ENCODE assay signal across 9 cellular contexts in the genomic region with DNA sequence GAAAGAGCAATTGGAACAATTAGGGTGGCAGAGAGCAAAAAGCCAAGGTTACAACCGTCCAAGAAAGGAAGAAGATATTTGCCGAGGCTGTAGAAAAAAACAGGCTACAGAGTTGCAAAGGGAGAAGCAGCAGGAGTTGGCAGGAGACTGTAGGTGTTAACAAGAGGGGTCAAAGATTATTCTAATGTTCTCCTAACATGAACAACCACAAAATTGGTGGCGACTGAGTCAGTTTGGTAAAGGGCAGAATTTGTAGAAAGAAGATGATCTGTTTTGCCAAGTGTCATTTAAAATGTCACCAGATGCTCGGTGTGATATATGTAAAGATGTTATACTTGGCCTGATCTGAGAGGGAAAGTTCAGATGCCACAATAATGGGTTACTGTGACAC. TPM values are rescaled to one million over a fixed set of nuclear protein-coding genes. Genes with fewer than 3 reads are reported as not detected.
DNase-seq lines count a peak whose midpoint lies in the region; ATAC-seq, FAIRE-seq and TF ChIP-seq lines count a peak whose summit lies in the region.
"Had no signal": no experiment of that assay in that cellular context is flagged by ENCODE, and none has a peak within 500 bp of the region (broad histone marks: within the 10 kb centered on the region; RNA-seq: fewer than 3 reads in every experiment).

No MANE protein-coding gene starts in this region.

- H3K36me3 Mint-ChIP-seq in MCF 10A (ENCODE audit: insufficient read depth, unreplicated experiment) = peaks cover 11% of the 10 kb centered on the region

- TF ChIP-seq CTCF in A549 (IDR thresholded peaks at IDR 0.05) (no peak), MCF 10A (IDR thresholded peaks at IDR 0.05; ENCODE audit: unreplicated experiment) (no peak)

- H3K36me3 ChIP-seq in muscle layer of colon (ENCODE audit: insufficient read depth, low read length) = peaks cover 3% of the 10 kb centered on the region

- H3K27ac ChIP-seq in A549 = peak overlapping the region; percentile 52 to 95
- peak overlapping the region; percentile 29 for H3K27ac ChIP-seq in muscle layer of colon (ENCODE audit: low read depth, low read length)

- H3K4me3 Mint-ChIP-seq in MCF 10A (ENCODE audit: unreplicated experiment) = peak overlapping the region; percentile 94

- TF ChIP-seq EP300 in A549 (IDR thresholded peaks at IDR 0.05) = no peak

- H3K9me3 ChIP-seq in A549 (no peaks in the 10 kb centered on the region), muscle layer of colon (ENCODE audit: low read length) (no peaks in the 10 kb centered on the region)

- BruUV-seq in MCF 10A (replicated peaks; lab: Mats Ljungman, UMichigan) = TSS peak; percentile 79

- H3K9me3 Mint-ChIP-seq in MCF 10A (ENCODE audit: unreplicated experiment) = no peaks in the 10 kb centered on the region

- H3K27me3 ChIP-seq in muscle layer of colon (ENCODE audit: control insufficient read depth in 1 of 2, insufficient read depth in 2 of 2, low read length in 2 of 2) = no peaks in the 10 kb centered on the region

- POLR2A ChIA-PET in A549 (lab: Yijun Ruan, JAX) (interaction anchor here (1.2 kb wide), 1 partner anchor 30 kb away, joined by 3 read pairs; no protein-coding TSS in a partner anchor), MCF 10A (lab: Yijun Ruan, JAX) (interaction anchor here (0.7 to 3.7 kb wide), 7 partner anchors 27 to 523 kb away, joined by 3 to 56 read pairs (median 16); a partner anchor contains a TSS)

- H3K27ac Mint-ChIP-seq in MCF 10A (ENCODE audit: low read depth, unreplicated experiment) = peak overlapping the region; percentile 99

- peak overlapping the region; percentile 88 for H3K4me3 ChIP-seq in A549
- peak overlapping the region; percentile 56 to 98 for H3K4me3 ChIP-seq in muscle layer of colon (ENCODE audit: low read depth in 1 of 2, low read length in 2 of 2)

- intact Hi-C loops in MCF 10A (cut with micrococcal nuclease) = loop anchor here (5.0 kb wide), 2 partner anchors 49 to 446 kb away; a partner anchor contains a TSS

- CTCF ChIA-PET in A549 (lab: Yijun Ruan, JAX) = interaction anchor here (0.6 to 24.0 kb wide), 6 partner anchors 22 to 408 kb away, joined by 3 to 586 read pairs (median 4); a partner anchor contains a TSS
- CTCF ChIA-PET in MCF 10A (lab: Yijun Ruan, JAX) = interaction anchor here (0.6 to 3.7 kb wide), 5 partner anchors 17 to 62 kb away, joined by 3 to 85 read pairs (median 8); a partner anchor contains a TSS

- H3K9ac ChIP-seq in muscle layer of colon (ENCODE audit: low read length) = peak overlapping the region; percentile 9

- WGBS in A549 (ENCODE audit: missing lambda C conversion rate) = 20% methylated on average over 4 of the region's 4 CpGs

- H3K4me1 ChIP-seq in A549 (peaks cover 48% of the 10 kb centered on the region), muscle layer of colon (ENCODE audit: insufficient read depth, low read length) (peaks cover 31% of the 10 kb centered on the region)

- H3K4me1 Mint-ChIP-seq in MCF 10A (ENCODE audit: insufficient read depth, unreplicated experiment) = peaks cover 40% of the 10 kb centered on the region

- FAIRE-seq in A549 (lab: Jason Lieb, UNC) = no peak

- H3K27me3 Mint-ChIP-seq in MCF 10A (ENCODE audit: insufficient read depth, unreplicated experiment) = no peaks in the 10 kb centered on the region

- in situ Hi-C loops in KBM-7 (cut with MboI; ENCODE audit: low pct_unique_long_range_greater_than_20kb, low sequenced_read_pairs) = no loop called here

- TF ChIP-seq RAD21 in A549 (conservative IDR thresholded peaks at IDR 0.05 in 1 of 2, IDR thresholded peaks at IDR 0.05 in 1 of 2) = no peak

- no peak for DNase-seq in A549 (ENCODE audit: low read depth in 1 of 2, low spot score in 1 of 2)
- no peak for DNase-seq in MCF 10A (ENCODE audit: unreplicated experiment)
- no peak for DNase-seq in KBM-7

- ATAC-seq in A549 = no peak; a peak in 1 of 6 replicates
- peak; percentile 1 for ATAC-seq in HG03354 (IDR thresholded peaks at IDR 0.05; ENCODE audit: poor library complexity, severe bottlenecking, unreplicated experiment)
- no peak for ATAC-seq in GM21825 (IDR thresholded peaks at IDR 0.05; ENCODE audit: unreplicated experiment)
- ATAC-seq in GM18870 (IDR thresholded peaks at IDR 0.05; ENCODE audit: unreplicated experiment) = no peak
- no peak for ATAC-seq in GM18858 (IDR thresholded peaks at IDR 0.05; ENCODE audit: unreplicated experiment)

- peak overlapping the region; percentile 90 for H3K4me2 ChIP-seq in A549

- no peak for TF ChIP-seq POLR2A in A549 (IDR thresholded peaks at IDR 0.05; ENCODE audit: low read length)

TF ChIP-seq in A549, 52 proteins besides CTCF, POLR2A, EP300 and RAD21:
- TF ChIP-seq MAZ (IDR thresholded peaks at IDR 0.05; ENCODE audit: borderline replicate concordance, low read depth, low read length) (no peak), FOSB (CRISPR knock-in tag; IDR thresholded peaks at IDR 0.05) (no peak), PHF8 (IDR thresholded peaks at IDR 0.05; ENCODE audit: borderline replicate concordance, low read depth) (no peak), RFX5 (IDR thresholded peaks at IDR 0.05) (no peak), BHLHE40 (IDR thresholded peaks at IDR 0.05; ENCODE audit: low read depth, low read length) (no peak), EHF (CRISPR knock-in tag; IDR thresholded peaks at IDR 0.05) (no peak), EHMT2 (IDR thresholded peaks at IDR 0.05; ENCODE audit: low read depth) (no peak)
- TF ChIP-seq, protein P1, sequence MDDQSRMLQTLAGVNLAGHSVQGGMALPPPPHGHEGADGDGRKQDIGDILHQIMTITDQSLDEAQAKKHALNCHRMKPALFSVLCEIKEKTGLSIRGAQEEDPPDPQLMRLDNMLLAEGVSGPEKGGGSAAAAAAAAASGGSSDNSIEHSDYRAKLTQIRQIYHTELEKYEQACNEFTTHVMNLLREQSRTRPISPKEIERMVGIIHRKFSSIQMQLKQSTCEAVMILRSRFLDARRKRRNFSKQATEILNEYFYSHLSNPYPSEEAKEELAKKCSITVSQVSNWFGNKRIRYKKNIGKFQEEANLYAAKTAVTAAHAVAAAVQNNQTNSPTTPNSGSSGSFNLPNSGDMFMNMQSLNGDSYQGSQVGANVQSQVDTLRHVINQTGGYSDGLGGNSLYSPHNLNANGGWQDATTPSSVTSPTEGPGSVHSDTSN (IDR thresholded peaks at IDR 0.05) = no peak
- TF ChIP-seq, protein P2, sequence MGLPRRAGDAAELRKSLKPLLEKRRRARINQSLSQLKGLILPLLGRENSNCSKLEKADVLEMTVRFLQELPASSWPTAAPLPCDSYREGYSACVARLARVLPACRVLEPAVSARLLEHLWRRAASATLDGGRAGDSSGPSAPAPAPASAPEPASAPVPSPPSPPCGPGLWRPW (IDR thresholded peaks at IDR 0.05) = no peak

RNA-seq across cellular contexts. Expression of a gene that starts 0.4 kb away (rescaled TPM):
- polyA plus RNA-seq in A549 (2011; rRNA removed) (27.0 and 27.5 TPM in 2 replicates), A549 (2017; fragmentation: RNase III; extraction: RNeasy Plus Mini Kit Qiagen cat#74134 plus additional on column Dnase treatment) (11.1 to 11.9 TPM (median 11.1 TPM) in 3 replicates)
- 10.9 and 12.7 TPM in 2 replicates for polyA plus RNA-seq in A549 (2012; cell fraction: cytosol; rRNA removed)
- polyA plus RNA-seq in A549 (2012; cell fraction: nucleus; rRNA removed) = 7.7 and 9.5 TPM in 2 replicates
- polyA minus RNA-seq in A549 (2011; rRNA and poly(A)+ RNA removed) = 21.1 and 21.7 TPM in 2 replicates
- 17.6 and 24.1 TPM in 2 replicates for total RNA-seq in MCF 10A (2022)

RNA-seq across cellular contexts. Expression of a gene that starts 1.1 kb away (rescaled TPM):
- polyA plus RNA-seq in A549 (2011; rRNA removed) (5.2 and 7.9 TPM in 2 replicates), A549 (2017; fragmentation: RNase III; extraction: RNeasy Plus Mini Kit Qiagen cat#74134 plus additional on column Dnase treatment) (4.0 to 4.8 TPM (median 4.8 TPM) in 3 replicates)
- polyA plus RNA-seq in A549 (2012; cell fraction: cytosol; rRNA removed) = 3.0 and 3.8 TPM in 2 replicates
- polyA plus RNA-seq in A549 (2012; cell fraction: nucleus; rRNA removed) = 7.3 and 8.9 TPM in 2 replicates
- polyA minus RNA-seq in A549 (2011; rRNA and poly(A)+ RNA removed) = 10.1 and 10.7 TPM in 2 replicates
- total RNA-seq in MCF 10A (2022) = 8.9 and 10.4 TPM in 2 replicates

RNA-seq across cellular contexts. Expression of a gene that starts 25.8 kb away (rescaled TPM):
- polyA plus RNA-seq in A549 (2011; rRNA removed) (2.2 and 3.3 TPM in 2 replicates), A549 (2017; fragmentation: RNase III; extraction: RNeasy Plus Mini Kit Qiagen cat#74134 plus additional on column Dnase treatment) (1.5 to 2.1 TPM (median 1.7 TPM) in 3 replicates)
- polyA plus RNA-seq in A549 (2012; cell fraction: cytosol; rRNA removed) = 1.1 and 1.6 TPM in 2 replicates
- 2.3 and 2.7 TPM in 2 replicates for polyA plus RNA-seq in A549 (2012; cell fraction: nucleus; rRNA removed)
- polyA minus RNA-seq in A549 (2011; rRNA and poly(A)+ RNA removed) = 6.1 and 7.8 TPM in 2 replicates
- total RNA-seq in MCF 10A (2022) = 0.37 and 0.61 TPM in 2 replicates
- total RNA-seq: T-helper 1 cell treated with Interleukin-12 subunit alpha and Interleukin-12 subunit beta and Interleukin-4 antibody, amounts not matched to agents 30 ng/mL and 1 ng/mL, for 36 hours had no signal

RNA-seq across cellular contexts. Expression of a gene that starts 28.5 kb away (rescaled TPM):
- polyA plus RNA-seq in A549 (2011; rRNA removed) (0.30 and 0.38 TPM in 2 replicates), A549 (2017; fragmentation: RNase III; extraction: RNeasy Plus Mini Kit Qiagen cat#74134 plus additional on column Dnase treatment) (0.22 to 0.51 TPM (median 0.28 TPM) in 3 replicates)
- polyA plus RNA-seq in A549 (2012; cell fraction: cytosol; rRNA removed) = 0.12 and 0.17 TPM in 2 replicates
- polyA plus RNA-seq in A549 (2012; cell fraction: nucleus; rRNA removed) = 0.47 and 0.78 TPM in 2 replicates
- 0.21 and 0.24 TPM in 2 replicates for polyA minus RNA-seq in A549 (2011; rRNA and poly(A)+ RNA removed)
- 1.2 and 2.3 TPM in 2 replicates for total RNA-seq in MCF 10A (2022)

RNA-seq across cellular contexts. Expression of a gene that starts 33.2 kb away (rescaled TPM):
- polyA plus RNA-seq in A549 (2011; rRNA removed) (356 and 395 TPM in 2 replicates), A549 (2017; fragmentation: RNase III; extraction: RNeasy Plus Mini Kit Qiagen cat#74134 plus additional on column Dnase treatment) (183 to 196 TPM (median 196 TPM) in 3 replicates)
- polyA plus RNA-seq in A549 (2012; cell fraction: cytosol; rRNA removed) = 144 and 210 TPM in 2 replicates
- 118 and 122 TPM in 2 replicates for polyA plus RNA-seq in A549 (2012; cell fraction: nucleus; rRNA removed)
- polyA minus RNA-seq in A549 (2011; rRNA and poly(A)+ RNA removed) = 275 and 350 TPM in 2 replicates
- total RNA-seq in MCF 10A (2022) = 270 TPM in 2 replicates
